In genomic region chr7:155211761-155212160, GRCh38 we compare ENCODE assay signal across 27 cellular contexts.
DNase-seq lines count a peak whose midpoint lies in the region; ATAC-seq, FAIRE-seq and TF ChIP-seq lines count a peak whose summit lies in the region.
"Had no signal": no experiment of that assay in that cellular context is flagged by ENCODE, and none has a peak within 500 bp of the region (broad histone marks: within the 10 kb centered on the region; RNA-seq: fewer than 3 reads in every experiment).

No MANE protein-coding gene starts in this region.

- H4K20me1 ChIP-seq in osteoblast (ENCODE audit: insufficient read depth, low read length), result no peaks in the 10 kb centered on the region

- peaks cover 1% of the 10 kb centered on the region for H3K27me3 Mint-ChIP-seq in HFFc6 (ENCODE audit: insufficient read depth)

- no peak overlapping the region for H3K27ac Mint-ChIP-seq in HFFc6

- TF ChIP-seq CTCF in kidney (IDR thresholded peaks at IDR 0.05; ENCODE audit: borderline replicate concordance, extremely low read depth, insufficient read depth) (no peak), osteoblast (IDR thresholded peaks at IDR 0.05; ENCODE audit: extremely low read depth, low read depth, low read length) (no peak), HFFc6 (IDR thresholded peaks at IDR 0.05) (no peak)

- no peaks in the 10 kb centered on the region for H3K27me3 ChIP-seq in osteoblast (ENCODE audit: insufficient read depth, low read length)

- H3K27ac ChIP-seq in kidney (ENCODE audit: low read depth in 2 of 2, low read length in 2 of 2) (no peak overlapping the region), osteoblast (ENCODE audit: low read depth, low read length) (no peak overlapping the region)
- H3K27ac ChIP-seq: RWPE1 had no signal

- H3K4me3 ChIP-seq in kidney (ENCODE audit: low read length in 2 of 2) (no peak overlapping the region), osteoblast (ENCODE audit: insufficient read depth, low read length) (no peak overlapping the region)

- peaks cover under 1% of the 10 kb centered on the region; the same call in 1 of the 2 replicates for H3K36me3 Mint-ChIP-seq in HFFc6 (ENCODE audit: low read depth)
- H3K36me3 Mint-ChIP-seq: CD14-positive monocyte had no signal

- no peak for FAIRE-seq in kidney (lab: Jason Lieb, UNC)
- FAIRE-seq: GM12891 had no signal

- H3K36me3 ChIP-seq in kidney (ENCODE audit: control insufficient read depth in 1 of 2, insufficient read depth in 2 of 2, low read length in 2 of 2) (no peaks in the 10 kb centered on the region), osteoblast (ENCODE audit: insufficient read depth, low read length) (no peaks in the 10 kb centered on the region)
- H3K36me3 ChIP-seq: BE2C had no signal

- no peak overlapping the region for H2AFZ ChIP-seq in osteoblast (ENCODE audit: low read length)

- H3K4me2 ChIP-seq in osteoblast (ENCODE audit: insufficient read depth, low read length), result no peak overlapping the region

- ATAC-seq in left cardiac atrium (no peak), Right ventricle myocardium superior (ENCODE audit: poor library complexity) (no peak)
- ATAC-seq: Panc1 had no signal

- no peak overlapping the region for H3K4me3 Mint-ChIP-seq in HFFc6
- H3K4me3 Mint-ChIP-seq: CD14-positive monocyte; CD8-positive, alpha-beta memory T cell had no signal

- H3K9me3 Mint-ChIP-seq in HFFc6, result peaks cover 5% of the 10 kb centered on the region
- H3K9me3 Mint-ChIP-seq: CD8-positive, alpha-beta memory T cell had no signal

- H3K4me1 ChIP-seq in kidney (ENCODE audit: control insufficient read depth in 1 of 2, insufficient read depth in 1 of 2, low read depth in 1 of 2, low read length in 2 of 2), result peaks cover 0 to 9% of the 10 kb centered on the region in 2 donors
- H3K4me1 ChIP-seq in osteoblast (ENCODE audit: insufficient read depth, low read length), result peaks cover 38% of the 10 kb centered on the region

- no peaks in the 10 kb centered on the region for H3K9me3 ChIP-seq in kidney (ENCODE audit: control insufficient read depth in 1 of 2, low read length in 2 of 2)
- no peaks in the 10 kb centered on the region for H3K9me3 ChIP-seq in osteoblast (ENCODE audit: low read depth, low read length)
- H3K9me3 ChIP-seq: BE2C had no signal

- no peaks in the 10 kb centered on the region for H3K79me2 ChIP-seq in osteoblast (ENCODE audit: insufficient read depth, low read length)

- peaks cover 34% of the 10 kb centered on the region for H3K4me1 Mint-ChIP-seq in HFFc6 (ENCODE audit: low read depth)

- DNase-seq in left cardiac atrium, result peak; percentile 6
- no peak for DNase-seq in Right ventricle myocardium superior
- peak; percentile 66 for DNase-seq in kidney
- DNase-seq in osteoblast (ENCODE audit: insufficient read length, low spot score, missing footprints), result peak; percentile 58
- DNase-seq in DMS79 treated with DMSO at 0.1 percent for 48 hours (lab: John Stamatoyannopoulos, UW), result no peak
- no peak for DNase-seq in activated T-cell treated with anti-CD3 and anti-CD28 coated beads, Interleukin-2, amount 50 U/mL, for 48 hours
- no peak for DNase-seq in HFFc6
- no peak for DNase-seq in OCI-M2 (lab: John Stamatoyannopoulos, UW; ENCODE audit: unreplicated experiment)
- DNase-seq: 8988T; ACHN; BE2C; CD8-positive, alpha-beta memory T cell; DMS 273 treated with DMSO at 0.1 percent for 48 hours; DMS79; GF-D8; GOT3; HCEC 1CT; Karpas-422; NCI-H1105 treated with DMSO at 0.1 percent for 48 hours; NCI-H2029; NCI-H510A; NCI-H69; SHP77 treated with DMSO at 0.1 percent for 48 hours had no signal

- intact Hi-C loops in left cardiac atrium (cut with DNase I) (no loop called here), Right ventricle myocardium superior (cut with DNase I) (no loop called here), kidney (cut with DNase I) (no loop called here)

- no peak overlapping the region for H3K9ac ChIP-seq in kidney (ENCODE audit: low read length in 2 of 2)

Comparison
In these comparisons a context has a peak if more than half of its experiments do, and no peak if none do; other contexts are left out.
1. DNase-seq: peak in left cardiac atrium (single experiment), kidney (single experiment) and osteoblast (single experiment); none in Right ventricle myocardium superior (single experiment), DMS79 treated with DMSO at 0.1 percent for 48 hours (single experiment), activated T-cell treated with anti-CD3 and anti-CD28 coated beads, Interleukin-2, amount 50 U/mL, for 48 hours (0 of 2), HFFc6 (single experiment) and OCI-M2 (single experiment).